In genomic region chr3:98188553-98188952, GRCh38 we compare ENCODE assay signal across 1 cellular context.
A peak's percentile ranks its signal among the peaks of the same experiment; 100 is the strongest.
TF ChIP-seq lines count a peak whose summit lies in the region.

No MANE protein-coding gene starts in this region.

TF ChIP-seq in GM12878, 131 proteins besides CTCF, POLR2A, EP300 and RAD21:
- TF ChIP-seq PRDM15 (CRISPR knock-in tag; IDR thresholded peaks at IDR 0.05) (no peak), RCOR1 (conservative IDR thresholded peaks at IDR 0.05; ENCODE audit: low read depth, low read length) (no peak), FOXK2 (IDR thresholded peaks at IDR 0.05) (no peak), NRF1 (conservative IDR thresholded peaks at IDR 0.05; ENCODE audit: low read depth, low read length) (no peak), IRF3 (IDR thresholded peaks at IDR 0.05) (no peak), KAT2A (conservative IDR thresholded peaks at IDR 0.05; ENCODE audit: control insufficient read depth, low read depth, low read length) (no peak), CBFB (IDR thresholded peaks at IDR 0.05; ENCODE audit: low read depth) (no peak), ZNF207 (IDR thresholded peaks at IDR 0.05; ENCODE audit: borderline replicate concordance) (no peak), NR2C2 (IDR thresholded peaks at IDR 0.05; ENCODE audit: borderline replicate concordance, control insufficient read depth, insufficient read length, low read depth) (no peak), ETV6 (conservative IDR thresholded peaks at IDR 0.05 in 1 of 2, IDR thresholded peaks at IDR 0.05 in 1 of 2; ENCODE audit: borderline replicate concordance in 1 of 2, low read depth in 1 of 2) (no peak), EZH2 (IDR thresholded peaks at IDR 0.05; ENCODE audit: borderline replicate concordance, control insufficient read depth, low read depth, low read length) (no peak), SPI1 (IDR thresholded peaks at IDR 0.05; ENCODE audit: borderline replicate concordance, insufficient read depth, low read depth, low read length) (peak; percentile 42; the same call in 1 of the 2 replicates), ESRRA (IDR thresholded peaks at IDR 0.05; ENCODE audit: low read length) (no peak), DPF2 (IDR thresholded peaks at IDR 0.05) (no peak), GATAD2B (conservative IDR thresholded peaks at IDR 0.05; ENCODE audit: low read depth) (no peak), STAT3 (IDR thresholded peaks at IDR 0.05; ENCODE audit: low read depth, low read length) (no peak), IKZF1 (conservative IDR thresholded peaks at IDR 0.05) (no peak), RBBP5 (conservative IDR thresholded peaks at IDR 0.05) (no peak), LARP7 (IDR thresholded peaks at IDR 0.05) (no peak), CHD2 (IDR thresholded peaks at IDR 0.05; ENCODE audit: borderline replicate concordance, low read depth, low read length) (no peak), PKNOX1 (IDR thresholded peaks at IDR 0.05) (no peak), ZNF274 (IDR thresholded peaks at IDR 0.05; ENCODE audit: insufficient read depth, insufficient read length) (no peak), IKZF2 (IDR thresholded peaks at IDR 0.05) (0 out of 4 replicates have a peak, but pooled peaks of 1 of the 2 experiments have one; percentile 25), ZNF217 (IDR thresholded peaks at IDR 0.05) (no peak), GABPA (IDR thresholded peaks at IDR 0.05; ENCODE audit: low read depth) (no peak), BHLHE40 (IDR thresholded peaks at IDR 0.05; ENCODE audit: borderline replicate concordance in 1 of 2, low read depth in 2 of 2, low read length in 1 of 2) (no peak), RUNX3 (IDR thresholded peaks at IDR 0.05; ENCODE audit: low read length) (peak; percentile 19; the same call in 1 of the 2 replicates), IRF5 (IDR thresholded peaks at IDR 0.05; ENCODE audit: borderline replicate concordance) (no peak), RB1 (IDR thresholded peaks at IDR 0.05; ENCODE audit: borderline replicate concordance) (no peak; the same call in 1 of the 2 replicates), ELK1 (IDR thresholded peaks at IDR 0.05; ENCODE audit: low read depth, low read length) (no peak), SMC3 (IDR thresholded peaks at IDR 0.05; ENCODE audit: borderline replicate concordance, low read length) (peak; percentile 74; the same call in 1 of the 2 replicates), SREBF1 (IDR thresholded peaks at IDR 0.05; ENCODE audit: low read length) (no peak), FOS (IDR thresholded peaks at IDR 0.05; ENCODE audit: borderline replicate concordance, extremely low read depth, insufficient read length) (no peak), BCLAF1 (IDR thresholded peaks at IDR 0.05) (no peak), E2F4 (IDR thresholded peaks at IDR 0.05; ENCODE audit: low read depth, low read length) (no peak), SMARCA5 (IDR thresholded peaks at IDR 0.05) (peak; percentile 51; the same call in 1 of the 2 replicates), WRNIP1 (IDR thresholded peaks at IDR 0.05; ENCODE audit: borderline replicate concordance, low read depth, low read length) (no peak)
